In genomic region chrX:11309220-11309619, GRCh38 we compare ENCODE assay signal across 38 cellular contexts. TPM values are rescaled to one million over a fixed set of nuclear protein-coding genes. Genes with fewer than 3 reads are reported as not detected.
DNase-seq lines count a peak whose midpoint lies in the region; ATAC-seq and TF ChIP-seq lines count a peak whose summit lies in the region.
"Had no signal": no experiment of that assay in that cellular context is flagged by ENCODE, and none has a peak within 500 bp of the region (broad histone marks: within the 10 kb centered on the region; RNA-seq: fewer than 3 reads in every experiment).

No MANE protein-coding gene starts in this region.

- no peak overlapping the region for H2AFZ ChIP-seq in neural progenitor cell (replicated peaks)

- no peak overlapping the region for H3K4me3 Mint-ChIP-seq in neural progenitor cell
- H3K4me3 Mint-ChIP-seq: activated CD4-positive, alpha-beta T cell treated with anti-CD3 and anti-CD28 coated beads, Interleukin-2, amount 10 ng/mL, durations not matched to agents 24 days and 14 days; CD4-positive, alpha-beta memory T cell; H9; natural killer cell treated with Interleukin-12 subunit alpha and Interleukin-12 subunit beta and Interleukin-15 and Interleukin-18, amount 100 ng/mL, for 72 hours; stimulated activated memory B cell treated with anti-CD40 and anti-IgM and Interleukin-4, amounts not matched to agents 10 μg/mL and 1 μg/mL and 100 μg/mL, for 72 hours had no signal

- H3K27me3 ChIP-seq in AG04450 (ENCODE audit: control insufficient read depth, insufficient read depth, low read length) (no peaks in the 10 kb centered on the region), H7 (ENCODE audit: control insufficient read depth, insufficient read depth, low read length) (peaks cover 4% of the 10 kb centered on the region; the same call in 1 of the 2 replicates), neural progenitor cell (no peaks in the 10 kb centered on the region), left lung (no peaks in the 10 kb centered on the region), WERI-Rb-1 (ENCODE audit: insufficient read depth, low read depth, severe bottlenecking) (peaks cover 11% of the 10 kb centered on the region)
- H3K27me3 ChIP-seq: upper lobe of left lung had no signal

- no peaks in the 10 kb centered on the region for H3K36me3 Mint-ChIP-seq in neural progenitor cell
- H3K36me3 Mint-ChIP-seq: activated naive CD4-positive, alpha-beta T cell treated with anti-CD3 and anti-CD28 coated beads, Interleukin-2, amount 50 U/mL, for 72 hours; CD4-positive, alpha-beta memory T cell; natural killer cell treated with Interleukin-12 subunit alpha and Interleukin-12 subunit beta and Interleukin-15 and Interleukin-18, amount 100 ng/mL, for 72 hours; stimulated activated memory B cell treated with anti-CD40 and anti-IgM and Interleukin-4, amounts not matched to agents 10 μg/mL and 1 μg/mL and 100 μg/mL, for 72 hours had no signal

- intact Hi-C loops in left lung (cut with DNase I) = no loop called here

- no peak overlapping the region for H3K4me3 ChIP-seq in AG04450 (ENCODE audit: low read depth, low read length)
- H3K4me3 ChIP-seq in H7 (ENCODE audit: insufficient read depth, low read depth, low read length) = no peak overlapping the region
- no peak overlapping the region for H3K4me3 ChIP-seq in fibroblast of mammary gland (ENCODE audit: control insufficient read depth, low read depth, low read length)
- H3K4me3 ChIP-seq in neural progenitor cell = no peak overlapping the region
- H3K4me3 ChIP-seq in left lung = no peak overlapping the region
- H3K4me3 ChIP-seq in WERI-Rb-1 (ENCODE audit: low read depth, low read length) = no peak overlapping the region
- H3K4me3 ChIP-seq: lung, mucosa of descending colon, skin epidermis, upper lobe of left lung had no signal

- no peaks in the 10 kb centered on the region for H3K27me3 Mint-ChIP-seq in neural progenitor cell (ENCODE audit: insufficient read depth, low read depth)
- H3K27me3 Mint-ChIP-seq: activated CD4-positive, alpha-beta T cell treated with anti-CD3 and anti-CD28 coated beads, Interleukin-2, amount 10 ng/mL, durations not matched to agents 24 days and 14 days; CD4-positive, alpha-beta memory T cell; natural killer cell treated with Interleukin-12 subunit alpha and Interleukin-12 subunit beta and Interleukin-15 and Interleukin-18, amount 100 ng/mL, for 72 hours; stimulated activated memory B cell treated with anti-CD40 and anti-IgM and Interleukin-4, amounts not matched to agents 10 μg/mL and 1 μg/mL and 100 μg/mL, for 72 hours had no signal

- DNase-seq in AG04450 (ENCODE audit: low read depth, low spot score) = no peak
- DNase-seq in H7 = peak; percentile 15
- DNase-seq in fibroblast of mammary gland (ENCODE audit: low read depth) = peak; percentile 18
- peak; percentile 3 for DNase-seq in neural progenitor cell (ENCODE audit: low spot score)
- no peak for DNase-seq in C1 segment of cervical spinal cord (lab: John Stamatoyannopoulos, UW)
- DNase-seq in left lung = no peak
- no peak for DNase-seq in NK-92 treated with Interleukin-12 subunit alpha and Interleukin-12 subunit beta, amount 100 ng/mL, for 24 hours (lab: John Stamatoyannopoulos, UW)
- no peak for DNase-seq in WERI-Rb-1
- DNase-seq: activated CD4-positive, alpha-beta T cell treated with anti-CD3 and anti-CD28 coated beads, Interleukin-2, amount 10 ng/mL, durations not matched to agents 24 days and 14 days; activated CD8-positive, alpha-beta memory T cell treated with anti-CD3 and anti-CD28 coated beads for 24 hours; activated T-cell treated with anti-CD3 and anti-CD28 coated beads for 4 hours; AML-193; caudate nucleus; CD4-positive, alpha-beta memory T cell; erythroblast; H9; mucosa of descending colon; NCI-H1417 treated with DMSO at 0.1 percent for 48 hours; NCI-H2029 treated with DMSO at 0.1 percent for 48 hours; NCI-H2227 treated with DMSO at 0.1 percent for 48 hours; NCI-H526; SIG-M5; SW 1271; T-helper 9 cell; upper lobe of left lung had no signal

- CTCF ChIA-PET in AG04450 (lab: Charles Lee) = no interaction called here

- H3K4me1 ChIP-seq in neural progenitor cell (no peaks in the 10 kb centered on the region), left lung (no peaks in the 10 kb centered on the region)
- H3K4me1 ChIP-seq: upper lobe of left lung had no signal

- H3K27ac ChIP-seq in AG04450 (ENCODE audit: low read depth, low read length) (peak overlapping the region; percentile 11), neural progenitor cell (no peak overlapping the region), left lung (no peak overlapping the region), WERI-Rb-1 (no peak overlapping the region)
- H3K27ac ChIP-seq: HL-60, KMS-11, skin epidermis, upper lobe of left lung, VCaP had no signal

- H4K20me1 ChIP-seq in neural progenitor cell (ENCODE audit: low read depth) = no peaks in the 10 kb centered on the region

- POLR2A ChIA-PET in AG04450 (lab: Yijun Ruan, JAX) = no interaction called here

- no peak overlapping the region for H3K4me2 ChIP-seq in neural progenitor cell
- H3K4me2 ChIP-seq: KMS-11 had no signal

- no peaks in the 10 kb centered on the region for H3F3A ChIP-seq in neural progenitor cell (ENCODE audit: low read depth)

- TF ChIP-seq CTCF in AG04450 (IDR thresholded peaks at IDR 0.05; ENCODE audit: low read depth, low read length) = no peak
- no peak for TF ChIP-seq CTCF in fibroblast of mammary gland (conservative IDR thresholded peaks at IDR 0.05; ENCODE audit: control insufficient read depth, insufficient read depth, low read depth, low read length)
- TF ChIP-seq CTCF in neural progenitor cell (IDR thresholded peaks at IDR 0.05) = no peak
- no peak for TF ChIP-seq CTCF in left lung (IDR thresholded peaks at IDR 0.05)
- TF ChIP-seq CTCF in WERI-Rb-1 (IDR thresholded peaks at IDR 0.05; ENCODE audit: low read depth, low read length) = no peak

- H3K4me1 Mint-ChIP-seq in neural progenitor cell = peaks cover 4% of the 10 kb centered on the region
- H3K4me1 Mint-ChIP-seq: activated CD4-positive, alpha-beta T cell treated with anti-CD3 and anti-CD28 coated beads, Interleukin-2, amount 10 ng/mL, durations not matched to agents 24 days and 14 days; CD4-positive, alpha-beta memory T cell; stimulated activated memory B cell treated with anti-CD40 and anti-IgM and Interleukin-4, amounts not matched to agents 10 μg/mL and 1 μg/mL and 100 μg/mL, for 72 hours had no signal

- H3K36me3 ChIP-seq in H7 (replicated peaks; ENCODE audit: control insufficient read depth, insufficient read depth, low read length) = no peaks in the 10 kb centered on the region
- H3K36me3 ChIP-seq in neural progenitor cell = no peaks in the 10 kb centered on the region
- no peaks in the 10 kb centered on the region for H3K36me3 ChIP-seq in left lung
- no peaks in the 10 kb centered on the region for H3K36me3 ChIP-seq in WERI-Rb-1
- H3K36me3 ChIP-seq: upper lobe of left lung had no signal

- ATAC-seq in left lung = no peak
- ATAC-seq: activated naive CD4-positive, alpha-beta T cell treated with anti-CD3 and anti-CD28 coated beads, Interleukin-2, amount 50 U/mL, for 72 hours; mucosa of descending colon; natural killer cell treated with Interleukin-12 subunit alpha and Interleukin-12 subunit beta and Interleukin-15 and Interleukin-18, amount 100 ng/mL, for 72 hours; stimulated activated memory B cell treated with anti-CD40 and anti-IgM and Interleukin-4, amounts not matched to agents 10 μg/mL and 1 μg/mL and 100 μg/mL, for 72 hours had no signal

- peaks cover 2% of the 10 kb centered on the region for H3K9me3 Mint-ChIP-seq in neural progenitor cell
- H3K9me3 Mint-ChIP-seq: activated CD4-positive, alpha-beta T cell treated with anti-CD3 and anti-CD28 coated beads, Interleukin-2, amount 10 ng/mL, durations not matched to agents 24 days and 14 days; activated naive CD4-positive, alpha-beta T cell treated with anti-CD3 and anti-CD28 coated beads, Interleukin-2, amount 50 U/mL, for 72 hours; stimulated activated memory B cell treated with anti-CD40 and anti-IgM and Interleukin-4, amounts not matched to agents 10 μg/mL and 1 μg/mL and 100 μg/mL, for 72 hours had no signal

- no peak overlapping the region for H3K27ac Mint-ChIP-seq in neural progenitor cell
- H3K27ac Mint-ChIP-seq: activated CD4-positive, alpha-beta T cell treated with anti-CD3 and anti-CD28 coated beads, Interleukin-2, amount 10 ng/mL, durations not matched to agents 24 days and 14 days; activated naive CD4-positive, alpha-beta T cell treated with anti-CD3 and anti-CD28 coated beads, Interleukin-2, amount 50 U/mL, for 72 hours; CD4-positive, alpha-beta memory T cell; H9; natural killer cell treated with Interleukin-12 subunit alpha and Interleukin-12 subunit beta and Interleukin-15 and Interleukin-18, amount 100 ng/mL, for 72 hours; stimulated activated memory B cell treated with anti-CD40 and anti-IgM and Interleukin-4, amounts not matched to agents 10 μg/mL and 1 μg/mL and 100 μg/mL, for 72 hours had no signal

- no peaks in the 10 kb centered on the region for H3K79me2 ChIP-seq in neural progenitor cell (ENCODE audit: low read depth)

- H3K9ac ChIP-seq in neural progenitor cell = no peak overlapping the region
- H3K9ac ChIP-seq: KMS-11 had no signal

- H3K9me3 ChIP-seq in AG04450 (ENCODE audit: control insufficient read depth, insufficient read depth, low read length) (no peaks in the 10 kb centered on the region), neural progenitor cell (ENCODE audit: low read depth) (no peaks in the 10 kb centered on the region), left lung (no peaks in the 10 kb centered on the region), WERI-Rb-1 (ENCODE audit: severe bottlenecking) (no peaks in the 10 kb centered on the region)
- H3K9me3 ChIP-seq: mucosa of descending colon, upper lobe of left lung had no signal

RNA-seq across cellular contexts. Expression of gene AMELX, which starts 16.0 kb away (rescaled TPM):
- not detected in 2 replicates for polyA plus RNA-seq in AG04450 (2011; rRNA removed)
- polyA minus RNA-seq in AG04450 (2011; rRNA and poly(A)+ RNA removed) = not detected in 2 replicates
- total RNA-seq in H7 (2014; rRNA removed; shearing (Covaris generic)) = not detected in 2 replicates
- total RNA-seq in neural progenitor cell (ENCODE audit: low replicate concordance) (not detected in 2 replicates), left lung (not detected)
- total RNA-seq: activated CD4-positive, alpha-beta T cell treated with anti-CD3 and anti-CD28 coated beads, Interleukin-2, amount 10 ng/mL, durations not matched to agents 24 days and 14 days; activated naive CD4-positive, alpha-beta T cell treated with anti-CD3 and anti-CD28 coated beads, Interleukin-2, amount 50 U/mL, for 72 hours; astrocyte; CD4-positive, alpha-beta memory T cell; Daoy; H9; lung; mucosa of descending colon; natural killer cell treated with Interleukin-12 subunit alpha and Interleukin-12 subunit beta and Interleukin-15 and Interleukin-18, amount 100 ng/mL, for 72 hours; osteoblast; renal cortical epithelial cell; subcutaneous adipose tissue; upper lobe of left lung had no signal
- polyA plus RNA-seq: CD4-positive, alpha-beta memory T cell; lung had no signal

Comparison
In these comparisons a context has a peak if more than half of its experiments do, and no peak if none do; other contexts are left out.
1. DNase-seq: peak in H7 (single experiment), fibroblast of mammary gland (single experiment) and neural progenitor cell (single experiment); none in AG04450 (single experiment), C1 segment of cervical spinal cord (0 of 14), left lung (0 of 2), NK-92 treated with Interleukin-12 subunit alpha and Interleukin-12 subunit beta, amount 100 ng/mL, for 24 hours (single experiment) and WERI-Rb-1 (single experiment).